In the genomic region with DNA sequence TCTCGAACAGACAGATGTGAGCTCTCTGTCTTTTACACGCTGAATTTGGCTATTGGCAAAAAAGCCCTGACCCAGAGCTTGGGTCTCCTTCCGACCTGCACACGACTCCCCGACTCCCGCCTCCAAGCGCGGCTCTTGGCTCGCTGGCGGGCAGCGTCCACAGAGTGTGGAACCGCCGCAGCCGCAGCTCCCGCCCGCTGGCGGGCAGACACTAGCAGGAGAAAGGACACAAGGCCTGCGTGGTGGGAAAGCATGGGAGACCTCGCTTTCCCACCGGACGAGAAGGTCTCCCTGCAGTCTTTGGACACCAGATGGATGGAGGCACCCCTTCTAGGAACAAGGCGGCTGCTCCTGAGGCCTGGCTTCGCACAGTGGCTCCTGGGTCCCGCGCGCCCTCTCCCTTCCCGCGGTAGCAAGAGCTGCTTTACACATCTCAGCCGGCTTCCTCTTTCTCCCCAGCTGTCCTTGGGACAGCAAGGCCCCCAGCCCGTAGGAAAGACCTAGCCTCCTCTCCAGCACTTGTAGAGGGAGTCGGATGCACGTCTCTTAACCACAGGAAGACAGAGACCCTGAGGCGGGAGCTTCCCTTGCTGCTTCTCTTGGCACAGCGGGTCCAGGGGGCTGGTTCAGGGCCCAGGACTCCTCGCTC, we compare ENCODE assay signal across 11 cellular contexts.
DNase-seq lines count a peak whose midpoint lies in the region; TF ChIP-seq lines count a peak whose summit lies in the region.
"Had no signal": no experiment of that assay in that cellular context is flagged by ENCODE, and none has a peak within 500 bp of the region (broad histone marks: within the 10 kb centered on the region; RNA-seq: fewer than 3 reads in every experiment).

No MANE protein-coding gene starts in this region.

- DNase-seq in activated effector memory CD4-positive, alpha-beta T cell treated with anti-CD3 and anti-CD28 coated beads, Interleukin-2, amount 50 U/mL, for 16 hours, result peak; percentile 63
- no peak for DNase-seq in activated effector memory CD4-positive, alpha-beta T cell treated with Interleukin-2 at 50 U/mL for 16 hours
- DNase-seq in activated CD4-positive, alpha-beta memory T cell treated with anti-CD3 and anti-CD28 coated beads, Interleukin-2, amount 10 ng/mL, durations not matched to agents 7 days and 5 days, result no peak
- peak; percentile 35 for DNase-seq in stimulated activated CD8-positive, alpha-beta memory T cell treated with anti-CD3 and anti-CD28 coated beads, Interleukin-4, amount 100 ng/mL, for 48 hours
- no peak for DNase-seq in inferior parietal cortex (ENCODE audit: extremely low spot score)
- no peak for DNase-seq in T1000 (lab: John Stamatoyannopoulos, UW)
- DNase-seq in osteoblast (ENCODE audit: insufficient read length, low spot score, missing footprints), result no peak
- DNase-seq: NCI-H1694 treated with DMSO at 0.1 percent for 48 hours; RPMI8226; stimulated activated CD4-positive, alpha-beta T cell treated with anti-CD3 and anti-CD28 coated beads, Interleukin-4, amount 100 ng/mL, for 4 hours had no signal

- H3K4me3 Mint-ChIP-seq in activated CD4-positive, alpha-beta memory T cell treated with anti-CD3 and anti-CD28 coated beads, Interleukin-2, amount 10 ng/mL, durations not matched to agents 7 days and 5 days, result peak overlapping the region; percentile 53

- peaks cover 94% of the 10 kb centered on the region for H3K27me3 ChIP-seq in iPS-18a (ENCODE audit: control insufficient read depth, insufficient read depth, low read length)
- peaks cover 85% of the 10 kb centered on the region for H3K27me3 ChIP-seq in osteoblast (ENCODE audit: insufficient read depth, low read length)

- CTCF ChIA-PET in activated CD4-positive, alpha-beta memory T cell treated with anti-CD3 and anti-CD28 coated beads, Interleukin-2, amount 10 ng/mL, durations not matched to agents 7 days and 5 days (lab: Charles Lee), result interaction anchor here (0.8 kb wide), 1 partner anchor 163 kb away, joined by 3 read pairs; no protein-coding TSS in a partner anchor

- no peaks in the 10 kb centered on the region for H3K79me2 ChIP-seq in osteoblast (ENCODE audit: insufficient read depth, low read length)

- peaks cover 8% of the 10 kb centered on the region for H3K4me1 ChIP-seq in iPS-18a (ENCODE audit: control insufficient read depth, low read depth, low read length)
- H3K4me1 ChIP-seq in osteoblast (ENCODE audit: insufficient read depth, low read length), result peaks cover 7% of the 10 kb centered on the region

- no peak for TF ChIP-seq CTCF in osteoblast (IDR thresholded peaks at IDR 0.05; ENCODE audit: extremely low read depth, low read depth, low read length)

- H3K4me2 ChIP-seq in osteoblast (ENCODE audit: insufficient read depth, low read length), result no peak overlapping the region

- peaks cover 48% of the 10 kb centered on the region for H3K4me1 Mint-ChIP-seq in activated CD4-positive, alpha-beta memory T cell treated with anti-CD3 and anti-CD28 coated beads, Interleukin-2, amount 10 ng/mL, durations not matched to agents 7 days and 5 days

- no peak overlapping the region for H3K27ac Mint-ChIP-seq in activated CD4-positive, alpha-beta memory T cell treated with anti-CD3 and anti-CD28 coated beads, Interleukin-2, amount 10 ng/mL, durations not matched to agents 7 days and 5 days

- H3K27ac ChIP-seq in iPS-18a (ENCODE audit: low read length) (no peak overlapping the region), osteoblast (ENCODE audit: low read depth, low read length) (no peak overlapping the region)

- H2AFZ ChIP-seq in osteoblast (ENCODE audit: low read length), result no peak overlapping the region

- H3K4me3 ChIP-seq in iPS-18a (ENCODE audit: low read length) (peak overlapping the region; percentile 48), osteoblast (ENCODE audit: insufficient read depth, low read length) (no peak overlapping the region)

- H3K27me3 Mint-ChIP-seq in activated CD4-positive, alpha-beta memory T cell treated with anti-CD3 and anti-CD28 coated beads, Interleukin-2, amount 10 ng/mL, durations not matched to agents 7 days and 5 days, result peaks cover 78% of the 10 kb centered on the region

- H3K9me3 ChIP-seq in iPS-18a (ENCODE audit: control insufficient read depth, low read depth, low read length), result no peaks in the 10 kb centered on the region
- H3K9me3 ChIP-seq in osteoblast (ENCODE audit: low read depth, low read length), result no peaks in the 10 kb centered on the region

- H4K20me1 ChIP-seq in osteoblast (ENCODE audit: insufficient read depth, low read length), result no peaks in the 10 kb centered on the region

- no peaks in the 10 kb centered on the region for H3K36me3 Mint-ChIP-seq in activated CD4-positive, alpha-beta memory T cell treated with anti-CD3 and anti-CD28 coated beads, Interleukin-2, amount 10 ng/mL, durations not matched to agents 7 days and 5 days (ENCODE audit: low read depth)

- no peaks in the 10 kb centered on the region for H3K9me3 Mint-ChIP-seq in activated CD4-positive, alpha-beta memory T cell treated with anti-CD3 and anti-CD28 coated beads, Interleukin-2, amount 10 ng/mL, durations not matched to agents 7 days and 5 days

- H3K36me3 ChIP-seq in iPS-18a (ENCODE audit: control insufficient read depth, low read depth, low read length) (no peaks in the 10 kb centered on the region), osteoblast (ENCODE audit: insufficient read depth, low read length) (no peaks in the 10 kb centered on the region)

- POLR2A ChIA-PET in activated CD4-positive, alpha-beta memory T cell treated with anti-CD3 and anti-CD28 coated beads, Interleukin-2, amount 10 ng/mL, durations not matched to agents 7 days and 5 days (lab: Charles Lee), result interaction anchor here (0.9 to 1.6 kb wide), 3 partner anchors 38 to 958 kb away, joined by 3 to 5 read pairs (median 4); partner anchors contain the start of gene CHD1L

- H3K9ac ChIP-seq in iPS-18a (ENCODE audit: low read length), result no peak overlapping the region

Comparison
In these comparisons a context has a peak if more than half of its experiments do, and no peak if none do; other contexts are left out.
1. DNase-seq: peak in activated effector memory CD4-positive, alpha-beta T cell treated with anti-CD3 and anti-CD28 coated beads, Interleukin-2, amount 50 U/mL, for 16 hours (single experiment) and stimulated activated CD8-positive, alpha-beta memory T cell treated with anti-CD3 and anti-CD28 coated beads, Interleukin-4, amount 100 ng/mL, for 48 hours (single experiment); none in activated effector memory CD4-positive, alpha-beta T cell treated with Interleukin-2 at 50 U/mL for 16 hours (single experiment), activated CD4-positive, alpha-beta memory T cell treated with anti-CD3 and anti-CD28 coated beads, Interleukin-2, amount 10 ng/mL, durations not matched to agents 7 days and 5 days (single experiment), inferior parietal cortex (single experiment), T1000 (single experiment) and osteoblast (single experiment).